ENCODE assay signal across 10 cellular contexts in the genomic region with DNA sequence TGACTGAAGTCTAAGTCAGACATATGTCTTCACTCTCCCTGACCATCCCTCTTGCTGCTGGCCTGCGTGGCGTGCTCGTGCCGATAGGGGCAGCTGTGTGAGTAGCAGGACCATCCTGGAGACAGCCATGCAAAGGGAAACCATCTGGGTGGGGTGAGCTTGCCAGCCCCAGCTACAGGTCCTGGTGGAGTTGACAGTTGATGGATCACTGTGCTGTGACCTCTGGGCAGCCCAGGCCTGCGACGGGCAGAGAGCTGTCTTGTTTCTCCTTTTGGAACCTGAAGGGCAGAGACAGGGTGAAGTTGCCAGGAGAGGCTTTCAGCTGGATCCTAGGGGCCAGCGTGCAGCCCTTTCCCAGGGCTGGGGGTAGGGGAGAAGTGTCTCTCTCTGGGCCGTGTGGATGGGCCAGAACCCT. TPM values are rescaled to one million over a fixed set of nuclear protein-coding genes. Genes with fewer than 3 reads are reported as not detected.
DNase-seq lines count a peak whose midpoint lies in the region; ATAC-seq and TF ChIP-seq lines count a peak whose summit lies in the region.
"Had no signal": no experiment of that assay in that cellular context is flagged by ENCODE, and none has a peak within 500 bp of the region (broad histone marks: within the 10 kb centered on the region; RNA-seq: fewer than 3 reads in every experiment).

No MANE protein-coding gene starts in this region.

- H3K27me3 Mint-ChIP-seq in endodermal cell (ENCODE audit: insufficient read depth), result peaks cover 3% of the 10 kb centered on the region
- H3K27me3 Mint-ChIP-seq in CD14-positive monocyte (ENCODE audit: low read depth in 3 of 3), result peaks cover 0 to 3% (median 2%) of the 10 kb centered on the region in 3 donors

- no peak for DNase-seq in endodermal cell
- DNase-seq in lung microvascular endothelial cell (ENCODE audit: low read depth in 2 of 2), result peak; percentile 36 to 78
- no peak for DNase-seq in tibial artery
- no peak for DNase-seq in omental fat pad (ENCODE audit: low spot score)
- DNase-seq in CD14-positive monocyte (ENCODE audit: low spot score), result no peak
- no peak for DNase-seq in NCI-H1105 treated with DMSO at 0.1 percent for 48 hours (lab: John Stamatoyannopoulos, UW)
- DNase-seq: central memory CD4-positive, alpha-beta T cell; KG1; NCI-H510A had no signal

- peak; percentile 21 for TF ChIP-seq CTCF in endodermal cell (conservative IDR thresholded peaks at IDR 0.05)
- TF ChIP-seq CTCF in tibial artery (IDR thresholded peaks at IDR 0.05), result peak in 1 of 2 experiments; percentile 37
- no peak for TF ChIP-seq CTCF in omental fat pad (IDR thresholded peaks at IDR 0.05)
- no peak for TF ChIP-seq CTCF in CD14-positive monocyte (IDR thresholded peaks at IDR 0.05)

- no peak for ATAC-seq in omental fat pad (ENCODE audit: low FRiP score)

- H3K27me3 ChIP-seq in endodermal cell (ENCODE audit: control insufficient read depth, insufficient read depth, low read length, poor library complexity, severe bottlenecking) (no peaks in the 10 kb centered on the region), tibial artery (no peaks in the 10 kb centered on the region)

- H3K4me3 Mint-ChIP-seq in endodermal cell, result no peak overlapping the region
- no peak overlapping the region for H3K4me3 Mint-ChIP-seq in CD14-positive monocyte

- intact Hi-C loops in tibial artery (cut with DNase I; ENCODE audit: low total_unique reads) (loop anchor here (5.0 kb wide), 1 partner anchor 40 kb away; no protein-coding TSS in a partner anchor), CD14-positive monocyte (cut with micrococcal nuclease) (no loop called here)

- H3K27ac Mint-ChIP-seq in endodermal cell (no peak overlapping the region), CD14-positive monocyte (no peak overlapping the region)

- H3K9me3 Mint-ChIP-seq in endodermal cell (peaks cover 4% of the 10 kb centered on the region), CD14-positive monocyte (peaks cover 0 to 4% (median 0%) of the 10 kb centered on the region in 7 donors)

- no peak overlapping the region for H3K4me3 ChIP-seq in endodermal cell (ENCODE audit: low read length)
- no peak overlapping the region for H3K4me3 ChIP-seq in tibial artery

- H3K36me3 Mint-ChIP-seq in endodermal cell (ENCODE audit: low read depth) (no peaks in the 10 kb centered on the region), CD14-positive monocyte (peaks cover 7 to 14% of the 10 kb centered on the region in 2 donors)

- H3K9me3 ChIP-seq in endodermal cell (ENCODE audit: control insufficient read depth, low read length), result peaks cover 5% of the 10 kb centered on the region
- H3K9me3 ChIP-seq in tibial artery, result no peaks in the 10 kb centered on the region

- H3K4me1 ChIP-seq in endodermal cell (ENCODE audit: control insufficient read depth, insufficient read depth, low read length) (no peaks in the 10 kb centered on the region), tibial artery (peaks cover 0 to 93% (median 62%) of the 10 kb centered on the region in 4 donors)

- no peak overlapping the region for H3K9ac ChIP-seq in endodermal cell (ENCODE audit: extremely low read depth, low read length, poor library complexity, severe bottlenecking)

- WGBS in endodermal cell (ENCODE audit: insufficient coverage in 1 of 2, insufficient read length in 1 of 2), 2 experiments, result 62 to 89% methylated on average over 5 to 8 of the region's 8 CpGs

- no peaks in the 10 kb centered on the region for H3K36me3 ChIP-seq in endodermal cell (ENCODE audit: control insufficient read depth, insufficient read depth, low read length)
- no peaks in the 10 kb centered on the region for H3K36me3 ChIP-seq in tibial artery

- H3K27ac ChIP-seq in endodermal cell (ENCODE audit: low read depth, low read length) (no peak overlapping the region), tibial artery (peak overlapping the region; percentile 85)

- H3K4me1 Mint-ChIP-seq in endodermal cell (peaks cover 42% of the 10 kb centered on the region), CD14-positive monocyte (peaks cover 17% of the 10 kb centered on the region)

TF ChIP-seq in PFSK-1, 5 proteins besides CTCF, POLR2A, EP300 and RAD21:
- no peak for TF ChIP-seq SIN3A (IDR thresholded peaks at IDR 0.05; ENCODE audit: borderline replicate concordance, insufficient read depth, low read length)
- TF ChIP-seq TAF1 (IDR thresholded peaks at IDR 0.05; ENCODE audit: borderline replicate concordance, insufficient read depth, low read length), result no peak
- peak; percentile 16 for TF ChIP-seq FOXP2 (optimal IDR thresholded peaks at IDR 0.05; ENCODE audit: borderline replicate concordance, extremely low read depth, extremely low read length, insufficient read depth)
- TF ChIP-seq, protein P1, sequence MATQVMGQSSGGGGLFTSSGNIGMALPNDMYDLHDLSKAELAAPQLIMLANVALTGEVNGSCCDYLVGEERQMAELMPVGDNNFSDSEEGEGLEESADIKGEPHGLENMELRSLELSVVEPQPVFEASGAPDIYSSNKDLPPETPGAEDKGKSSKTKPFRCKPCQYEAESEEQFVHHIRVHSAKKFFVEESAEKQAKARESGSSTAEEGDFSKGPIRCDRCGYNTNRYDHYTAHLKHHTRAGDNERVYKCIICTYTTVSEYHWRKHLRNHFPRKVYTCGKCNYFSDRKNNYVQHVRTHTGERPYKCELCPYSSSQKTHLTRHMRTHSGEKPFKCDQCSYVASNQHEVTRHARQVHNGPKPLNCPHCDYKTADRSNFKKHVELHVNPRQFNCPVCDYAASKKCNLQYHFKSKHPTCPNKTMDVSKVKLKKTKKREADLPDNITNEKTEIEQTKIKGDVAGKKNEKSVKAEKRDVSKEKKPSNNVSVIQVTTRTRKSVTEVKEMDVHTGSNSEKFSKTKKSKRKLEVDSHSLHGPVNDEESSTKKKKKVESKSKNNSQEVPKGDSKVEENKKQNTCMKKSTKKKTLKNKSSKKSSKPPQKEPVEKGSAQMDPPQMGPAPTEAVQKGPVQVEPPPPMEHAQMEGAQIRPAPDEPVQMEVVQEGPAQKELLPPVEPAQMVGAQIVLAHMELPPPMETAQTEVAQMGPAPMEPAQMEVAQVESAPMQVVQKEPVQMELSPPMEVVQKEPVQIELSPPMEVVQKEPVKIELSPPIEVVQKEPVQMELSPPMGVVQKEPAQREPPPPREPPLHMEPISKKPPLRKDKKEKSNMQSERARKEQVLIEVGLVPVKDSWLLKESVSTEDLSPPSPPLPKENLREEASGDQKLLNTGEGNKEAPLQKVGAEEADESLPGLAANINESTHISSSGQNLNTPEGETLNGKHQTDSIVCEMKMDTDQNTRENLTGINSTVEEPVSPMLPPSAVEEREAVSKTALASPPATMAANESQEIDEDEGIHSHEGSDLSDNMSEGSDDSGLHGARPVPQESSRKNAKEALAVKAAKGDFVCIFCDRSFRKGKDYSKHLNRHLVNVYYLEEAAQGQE (IDR thresholded peaks at IDR 0.05; ENCODE audit: insufficient read depth in 1 of 2, low read depth in 2 of 2, low read length in 2 of 2), result no peak
- TF ChIP-seq POLR2AphosphoS5 (IDR thresholded peaks at IDR 0.05; ENCODE audit: low read depth, low read length), result no peak
TF ChIP-seq in PFSK-1: peak in this region for 1.

RNA-seq across cellular contexts. Expression of a gene that starts 44.7 kb away (rescaled TPM):
- 36.5 TPM for polyA plus RNA-seq in PFSK-1 (2012; ENCODE audit: insufficient read length, low read depth)
- 10 to 100 TPM in 1 of 2 donors, 1 to 10 TPM in 1; 9.1 to 11.9 TPM for total RNA-seq in endodermal cell
- 6.1 TPM for polyA plus RNA-seq in endodermal cell (2013, experiment 1 of 2)
- polyA plus RNA-seq in endodermal cell (2013, experiment 2 of 2), result 4.6 TPM
- total RNA-seq in lung microvascular endothelial cell, result 27.2 and 33.7 TPM in 2 replicates
- 10 to 100 TPM; 15.9 to 53.8 (median 18.4) TPM for total RNA-seq in omental fat pad
- 1 to 10 TPM; 1.2 to 2.8 TPM for polyA plus RNA-seq in CD14-positive monocyte

Comparison
In these comparisons a context has a peak if more than half of its experiments do, and no peak if none do; other contexts are left out.
1. DNase-seq: peak in lung microvascular endothelial cell (2 of 2); none in endodermal cell (single experiment), tibial artery (0 of 2), omental fat pad (single experiment), CD14-positive monocyte (single experiment) and NCI-H1105 treated with DMSO at 0.1 percent for 48 hours (single experiment).